Comparison of ENCODE assay signal across 8 cellular contexts in genomic region chr17:21189361-21189760, GRCh38.
"Had no signal": no experiment of that assay in that cellular context is flagged by ENCODE, and none has a peak within 500 bp of the region (broad histone marks: within the 10 kb centered on the region; RNA-seq: fewer than 3 reads in every experiment).

No MANE protein-coding gene starts in this region.

- H3K9me3 Mint-ChIP-seq: HFFc6 had no signal

- H2AFZ ChIP-seq: GM23248 had no signal

- H3K9me3 ChIP-seq: HAP-1 had no signal

- H3K9ac ChIP-seq: GM23248 had no signal

- H3K4me1 ChIP-seq: HAP-1 had no signal

- DNase-seq: GM23248, GOT3, H7, HFFc6, IMR-90 had no signal

- H3K27ac Mint-ChIP-seq: HFFc6 had no signal

- H3K4me3 Mint-ChIP-seq: HFFc6 had no signal

- ATAC-seq: HCT116, K562 had no signal

- H3K27ac ChIP-seq: GM23248 had no signal

- H3K4me3 ChIP-seq: GM23248, HAP-1, K562 had no signal
